Comparison of ENCODE assay signal across 1 cellular context in genomic region chr3:188197388-188197847, GRCh38.
TF ChIP-seq lines count a peak whose summit lies in the region.

No MANE protein-coding gene starts in this region.

TF ChIP-seq in HEK293, 187 proteins besides CTCF, POLR2A, EP300 and RAD21 (continued from another document and continues in another):
- peak; percentile 58; the same call in 1 of the 2 replicates for TF ChIP-seq PATZ1 (tag by site-specific recombination; IDR thresholded peaks at IDR 0.05)
- no peak for TF ChIP-seq YY1 (tag by site-specific recombination; IDR thresholded peaks at IDR 0.05)
- no peak for TF ChIP-seq ZNF624 (tag by site-specific recombination; IDR thresholded peaks at IDR 0.05)
- no peak for TF ChIP-seq MYNN (tag by site-specific recombination; IDR thresholded peaks at IDR 0.05; ENCODE audit: borderline replicate concordance)
- TF ChIP-seq ZNF514 (tag by site-specific recombination; IDR thresholded peaks at IDR 0.05) = no peak
- TF ChIP-seq ZBTB44 (tag by site-specific recombination; IDR thresholded peaks at IDR 0.05) = no peak
- 0 out of 2 replicates have a peak, but pooled peaks have one; percentile 65 for TF ChIP-seq ZFP37 (tag by site-specific recombination; IDR thresholded peaks at IDR 0.05)
- no peak for TF ChIP-seq ZNF544 (tag by site-specific recombination; IDR thresholded peaks at IDR 0.05)
- no peak for TF ChIP-seq KLF9 (tag by site-specific recombination; IDR thresholded peaks at IDR 0.05; ENCODE audit: low read depth)
- TF ChIP-seq ZBTB8A (tag by site-specific recombination; IDR thresholded peaks at IDR 0.05) = no peak
- TF ChIP-seq ZNF621 (tag by site-specific recombination; IDR thresholded peaks at IDR 0.05) = no peak
- TF ChIP-seq ZNF112 (tag by site-specific recombination; IDR thresholded peaks at IDR 0.05) = no peak
- 0 out of 2 replicates have a peak, but pooled peaks have one; percentile 57 for TF ChIP-seq ZNF10 (tag by site-specific recombination; IDR thresholded peaks at IDR 0.05)
- no peak for TF ChIP-seq ZFP41 (tag by site-specific recombination; IDR thresholded peaks at IDR 0.05; ENCODE audit: borderline replicate concordance)
- TF ChIP-seq PRDM10 (tag by site-specific recombination; IDR thresholded peaks at IDR 0.05) = no peak
- TF ChIP-seq ATF2 (tag by site-specific recombination; IDR thresholded peaks at IDR 0.05; ENCODE audit: low read depth) = peak; percentile 73
- no peak for TF ChIP-seq ZSCAN4 (tag by site-specific recombination; IDR thresholded peaks at IDR 0.05)
- TF ChIP-seq ZNF639 (tag by site-specific recombination; IDR thresholded peaks at IDR 0.05) = peak; percentile 83
- TF ChIP-seq ZNF610 (tag by site-specific recombination; IDR thresholded peaks at IDR 0.05; ENCODE audit: borderline replicate concordance) = no peak
- no peak for TF ChIP-seq ZNF529 (tag by site-specific recombination; IDR thresholded peaks at IDR 0.05; ENCODE audit: insufficient replicate concordance)
- TF ChIP-seq ZBTB10 (tag by site-specific recombination; IDR thresholded peaks at IDR 0.05) = no peak
- no peak for TF ChIP-seq ZNF169 (tag by site-specific recombination; IDR thresholded peaks at IDR 0.05)
- TF ChIP-seq AEBP2 (tag by site-specific recombination; IDR thresholded peaks at IDR 0.05; ENCODE audit: borderline replicate concordance) = no peak
- 0 out of 2 replicates have a peak, but pooled peaks have one; percentile 17 for TF ChIP-seq ZNF280D (tag by site-specific recombination; IDR thresholded peaks at IDR 0.05)
- peak; percentile 47; the same call in 1 of the 2 replicates for TF ChIP-seq OSR2 (tag by site-specific recombination; IDR thresholded peaks at IDR 0.05)
- TF ChIP-seq HOXD13 (CRISPR knock-in tag; IDR thresholded peaks at IDR 0.05; ENCODE audit: borderline replicate concordance) = no peak
- no peak for TF ChIP-seq ZBTB20 (tag by site-specific recombination; IDR thresholded peaks at IDR 0.05)
- 0 out of 2 replicates have a peak, but pooled peaks have one; percentile 39 for TF ChIP-seq TSHZ1 (tag by site-specific recombination; IDR thresholded peaks at IDR 0.05; ENCODE audit: borderline replicate concordance)
- TF ChIP-seq ZNF76 (tag by site-specific recombination; IDR thresholded peaks at IDR 0.05; ENCODE audit: borderline replicate concordance, low read depth) = no peak
- TF ChIP-seq RBAK (tag by site-specific recombination; IDR thresholded peaks at IDR 0.05) = no peak
- TF ChIP-seq ZFP69B (tag by site-specific recombination; IDR thresholded peaks at IDR 0.05) = peak; percentile 94
- TF ChIP-seq ZFHX2 (tag by site-specific recombination; conservative IDR thresholded peaks at IDR 0.05) = no peak
